ENCODE assay signal across 8 cellular contexts in genomic region chr6:46170357-46171289, GRCh38. TPM values are rescaled to one million over a fixed set of nuclear protein-coding genes. Genes with fewer than 3 reads are reported as not detected.
DNase-seq lines count a peak whose midpoint lies in the region; ATAC-seq and TF ChIP-seq lines count a peak whose summit lies in the region.

TSS of gene ENPP5 (minus strand) at chr6:46170980. CDS start at chr6:46168262, 2,718 bp downstream.

- ATAC-seq in GM18870 (IDR thresholded peaks at IDR 0.05; ENCODE audit: unreplicated experiment), result peak; percentile 60
- peak; percentile 93 for ATAC-seq in HG03103 (IDR thresholded peaks at IDR 0.05; ENCODE audit: low read depth, unreplicated experiment)
- ATAC-seq in esophagus mucosa, result peak; percentile 90

- H3K9me3 ChIP-seq in muscle layer of duodenum (ENCODE audit: control insufficient read depth in 1 of 2, low read length in 2 of 2), result no peaks in the 10 kb centered on the region

- peaks cover 0 to 5% of the 10 kb centered on the region in 2 donors for H3K4me1 ChIP-seq in muscle layer of duodenum (ENCODE audit: control insufficient read depth in 1 of 2, insufficient read depth in 2 of 2, low read length in 2 of 2)

- H3K27me3 ChIP-seq in muscle layer of duodenum (ENCODE audit: low read depth, low read length), result no peaks in the 10 kb centered on the region

- H3K27ac ChIP-seq in 22Rv1, result peak within 1 kb of the TSS; percentile 72
- H3K27ac ChIP-seq in muscle layer of duodenum (ENCODE audit: low read length), result no peak within 1 kb of the TSS

- no peaks in the 10 kb centered on the region for H3K36me3 ChIP-seq in muscle layer of duodenum (ENCODE audit: control insufficient read depth in 1 of 2, insufficient read depth in 2 of 2, low read length in 2 of 2)

- peak within 1 kb of the TSS; percentile 68 to 86 for H3K4me3 ChIP-seq in muscle layer of duodenum (ENCODE audit: low read depth in 1 of 2, low read length in 2 of 2)

- peak; percentile 91 to 95 for DNase-seq in NCI-H524 (lab: John Stamatoyannopoulos, UW)
- DNase-seq in activated T-cell treated with anti-CD3 and anti-CD28 coated beads for 48 hours (ENCODE audit: low read depth), result peak; percentile 49
- peak; percentile 41 to 68 for DNase-seq in stimulated activated CD8-positive, alpha-beta memory T cell treated with anti-CD3 and anti-CD28 coated beads, Interleukin-4, amount 100 ng/mL, for 4 hours (ENCODE audit: low read depth in 2 of 2, low spot score in 1 of 2)

- no peak for TF ChIP-seq CTCF in 22Rv1 (IDR thresholded peaks at IDR 0.05)

RNA-seq across cellular contexts. Expression of gene ENPP5, which starts in this region (rescaled TPM):
- 0.44 TPM for total RNA-seq in esophagus mucosa

Comparison
In these comparisons a context has a peak if more than half of its experiments do, and no peak if none do; other contexts are left out.
1. Peak in ATAC-seq in esophagus mucosa; RNA of the gene not detected or under 1 TPM.